ENCODE assay signal across 8 cellular contexts in genomic region chr12:101939856-101940265, GRCh38.
DNase-seq lines count a peak whose midpoint lies in the region; ATAC-seq and TF ChIP-seq lines count a peak whose summit lies in the region.

No MANE protein-coding gene starts in this region.

- H3K27me3 Mint-ChIP-seq in activated naive CD8-positive, alpha-beta T cell treated with anti-CD3 and anti-CD28 coated beads, Interleukin-2, amount 50 U/mL, for 24 hours = peaks cover 3% of the 10 kb centered on the region

- H3K4me1 ChIP-seq in sigmoid colon = peaks cover 0 to 22% (median 16%) of the 10 kb centered on the region in 4 donors

- no peaks in the 10 kb centered on the region for H3K36me3 ChIP-seq in MG63
- H3K36me3 ChIP-seq in sigmoid colon = no peaks in the 10 kb centered on the region

- DNase-seq in Right ventricle myocardium inferior (ENCODE audit: missing footprints) = no peak
- no peak for DNase-seq in cardiac septum (ENCODE audit: low spot score)
- peak; percentile 30 for DNase-seq in MG63
- peak; percentile 49 for DNase-seq in SK-N-DZ (ENCODE audit: low spot score)
- peak; percentile 52 for DNase-seq in activated naive CD8-positive, alpha-beta T cell treated with anti-CD3 and anti-CD28 coated beads, Interleukin-2, amount 50 U/mL, for 24 hours
- DNase-seq in left ventricle myocardium superior = peak; percentile 38
- DNase-seq in sigmoid colon = peak; percentile 86

- peak; percentile 56 to 74 (median 70) for TF ChIP-seq CTCF in sigmoid colon (IDR thresholded peaks at IDR 0.05)

- H3K9me3 Mint-ChIP-seq in activated naive CD8-positive, alpha-beta T cell treated with anti-CD3 and anti-CD28 coated beads, Interleukin-2, amount 50 U/mL, for 24 hours = no peaks in the 10 kb centered on the region

- no peak overlapping the region for H3K4me3 Mint-ChIP-seq in activated naive CD8-positive, alpha-beta T cell treated with anti-CD3 and anti-CD28 coated beads, Interleukin-2, amount 50 U/mL, for 24 hours

- no peaks in the 10 kb centered on the region for H3K27me3 ChIP-seq in MG63
- no peaks in the 10 kb centered on the region for H3K27me3 ChIP-seq in sigmoid colon

- WGBS in sigmoid colon, 2 donors = 1 to 7% methylated on average over 3 of the region's 3 CpGs

- intact Hi-C loops in Right ventricle myocardium inferior (cut with DNase I) (loop anchor here (5.0 kb wide), 4 partner anchors 542 to 1607 kb away; partner anchors contain the start of gene IGF1), cardiac septum (cut with DNase I) (loop anchor here (5.0 kb wide), 1 partner anchor 542 kb away; the partner anchor contains the start of gene IGF1), left ventricle myocardium superior (cut with micrococcal nuclease) (no loop called here), sigmoid colon (cut with DNase I) (loop anchor here (2.0 to 5.0 kb wide), 4 partner anchors 82 to 545 kb away; partner anchors contain the start of gene WASHC3)

- no peaks in the 10 kb centered on the region for H3K9me3 ChIP-seq in MG63
- no peaks in the 10 kb centered on the region for H3K9me3 ChIP-seq in sigmoid colon

- H3K36me3 Mint-ChIP-seq in activated naive CD8-positive, alpha-beta T cell treated with anti-CD3 and anti-CD28 coated beads, Interleukin-2, amount 50 U/mL, for 24 hours (ENCODE audit: low read depth) = no peaks in the 10 kb centered on the region

- H3K4me3 ChIP-seq in MG63 (no peak overlapping the region), sigmoid colon (no peak overlapping the region)

- no peak for TF ChIP-seq EP300 in sigmoid colon (IDR thresholded peaks at IDR 0.05)

- H3K27ac ChIP-seq in sigmoid colon = peak overlapping the region in 2 of 4 donors; percentile 12 to 63

- H3K27ac Mint-ChIP-seq in activated naive CD8-positive, alpha-beta T cell treated with anti-CD3 and anti-CD28 coated beads, Interleukin-2, amount 50 U/mL, for 24 hours = no peak overlapping the region

- H3K4me1 Mint-ChIP-seq in activated naive CD8-positive, alpha-beta T cell treated with anti-CD3 and anti-CD28 coated beads, Interleukin-2, amount 50 U/mL, for 24 hours = peaks cover 17% of the 10 kb centered on the region

- ATAC-seq in Right ventricle myocardium inferior (peak; percentile 47), left ventricle myocardium superior (peak; percentile 49), GM18511 (IDR thresholded peaks at IDR 0.05; ENCODE audit: unreplicated experiment) (no peak)
- peak; percentile 52 for ATAC-seq in activated naive CD8-positive, alpha-beta T cell treated with anti-CD3 and anti-CD28 coated beads, Interleukin-2, amount 50 U/mL, for 24 hours

- no peak for TF ChIP-seq POLR2A in sigmoid colon (IDR thresholded peaks at IDR 0.05)

Comparison
In these comparisons a context has a peak if more than half of its experiments do, and no peak if none do; other contexts are left out.
1. DNase-seq: peak in MG63 (single experiment), SK-N-DZ (single experiment), activated naive CD8-positive, alpha-beta T cell treated with anti-CD3 and anti-CD28 coated beads, Interleukin-2, amount 50 U/mL, for 24 hours (single experiment), left ventricle myocardium superior (single experiment) and sigmoid colon (single experiment); none in Right ventricle myocardium inferior (single experiment) and cardiac septum (single experiment).